Comparison of ENCODE assay signal across 20 cellular contexts in genomic region chr12:6096527-6096926, GRCh38. TPM values are rescaled to one million over a fixed set of nuclear protein-coding genes. Genes with fewer than 3 reads are reported as not detected.
"Had no signal": no experiment of that assay in that cellular context is flagged by ENCODE, and none has a peak within 500 bp of the region (broad histone marks: within the 10 kb centered on the region; RNA-seq: fewer than 3 reads in every experiment).

No MANE protein-coding gene starts in this region.

- H3K36me3 ChIP-seq: ascending aorta, gastroesophageal sphincter, neural progenitor cell, prostate gland, tibial nerve had no signal

- H3K4me3 Mint-ChIP-seq: activated CD4-positive, alpha-beta T cell treated with anti-CD3 and anti-CD28 coated beads, Interleukin-2, amount 10 ng/mL, durations not matched to agents 7 days and 5 days; activated CD8-positive, alpha-beta T cell treated with anti-CD3 and anti-CD28 coated beads, Interleukin-2, amount 10 ng/mL, durations not matched to agents 7 days and 5 days; activated T-cell treated with anti-CD3 and anti-CD28 coated beads, Interleukin-2, amount 50 U/mL, for 4 hours; naive thymus-derived CD4-positive, alpha-beta T cell; neural progenitor cell; stimulated activated naive CD8-positive, alpha-beta T cell treated with anti-CD3 and anti-CD28 coated beads, Interleukin-15, Interleukin-2, amounts not matched to agents 100 ng/mL and 50 ng/mL, for 24 hours had no signal

- H3K27ac Mint-ChIP-seq: activated CD4-positive, alpha-beta T cell treated with anti-CD3 and anti-CD28 coated beads, Interleukin-2, amount 10 ng/mL, durations not matched to agents 7 days and 5 days; activated CD8-positive, alpha-beta T cell treated with anti-CD3 and anti-CD28 coated beads, Interleukin-2, amount 10 ng/mL, durations not matched to agents 7 days and 5 days; naive thymus-derived CD4-positive, alpha-beta T cell; neural progenitor cell; stimulated activated naive CD8-positive, alpha-beta T cell treated with anti-CD3 and anti-CD28 coated beads, Interleukin-15, Interleukin-2, amounts not matched to agents 100 ng/mL and 50 ng/mL, for 24 hours had no signal

- H3K4me1 ChIP-seq: neural progenitor cell, prostate gland had no signal

- H3K4me1 Mint-ChIP-seq: activated CD4-positive, alpha-beta T cell treated with anti-CD3 and anti-CD28 coated beads, Interleukin-2, amount 10 ng/mL, durations not matched to agents 7 days and 5 days had no signal

- ATAC-seq: activated CD4-positive, CD25-positive, alpha-beta regulatory T cell treated with anti-CD3 and anti-CD28 coated beads, Interleukin-2, amount 50 U/mL, for 24 hours; activated CD8-positive, alpha-beta T cell treated with anti-CD3 and anti-CD28 coated beads, Interleukin-2, amount 10 ng/mL, durations not matched to agents 7 days and 5 days; activated T-cell treated with anti-CD3 and anti-CD28 coated beads, Interleukin-2, amount 50 U/mL, for 4 hours; gastroesophageal sphincter; heart left ventricle; naive thymus-derived CD4-positive, alpha-beta T cell; right cardiac atrium had no signal

- H3K9me3 Mint-ChIP-seq: activated CD4-positive, alpha-beta T cell treated with anti-CD3 and anti-CD28 coated beads, Interleukin-2, amount 10 ng/mL, durations not matched to agents 7 days and 5 days; activated T-cell treated with anti-CD3 and anti-CD28 coated beads, Interleukin-2, amount 50 U/mL, for 4 hours; naive thymus-derived CD4-positive, alpha-beta T cell; stimulated activated naive CD8-positive, alpha-beta T cell treated with anti-CD3 and anti-CD28 coated beads, Interleukin-15, Interleukin-2, amounts not matched to agents 100 ng/mL and 50 ng/mL, for 24 hours had no signal

- FAIRE-seq: endometrium had no signal

- H3K27ac ChIP-seq: ascending aorta, coronary artery, gastroesophageal sphincter, heart left ventricle, neural progenitor cell, prostate gland, skin epidermis, tibial nerve had no signal

- H3K4me3 ChIP-seq: ascending aorta, coronary artery, gastroesophageal sphincter, heart left ventricle, neural progenitor cell, prostate gland, skin epidermis, tibial nerve had no signal

- H3K27me3 ChIP-seq: ascending aorta, gastroesophageal sphincter, neural progenitor cell, tibial nerve had no signal

- H3K9me3 ChIP-seq: ascending aorta, gastroesophageal sphincter, heart left ventricle, prostate gland, tibial nerve had no signal

- DNase-seq: activated CD4-positive, alpha-beta T cell treated with anti-CD3 and anti-CD28 coated beads, Interleukin-2, amount 10 ng/mL, durations not matched to agents 7 days and 5 days; activated CD8-positive, alpha-beta memory T cell treated with anti-CD3 and anti-CD28 coated beads, Interleukin-2, amount 50 U/mL, for 4 hours; activated CD8-positive, alpha-beta T cell treated with anti-CD3 and anti-CD28 coated beads, Interleukin-2, amount 10 ng/mL, durations not matched to agents 7 days and 5 days; activated effector memory CD4-positive, alpha-beta T cell treated with Interleukin-2 at 50 U/mL for 16 hours; activated naive CD4-positive, alpha-beta T cell treated with anti-CD3 and anti-CD28 coated beads, Interleukin-2, amount 50 U/mL, for 16 hours; activated T-cell treated with anti-CD3 and anti-CD28 coated beads, Interleukin-2, amount 50 U/mL, for 4 hours; heart left ventricle; mesenchymal stem cell; naive thymus-derived CD4-positive, alpha-beta T cell; right cardiac atrium had no signal

- H3K36me3 Mint-ChIP-seq: neural progenitor cell had no signal

RNA-seq across cellular contexts. Expression of gene VWF, which starts 27.9 kb away (rescaled TPM):
- total RNA-seq: activated CD4-positive, alpha-beta T cell treated with anti-CD3 and anti-CD28 coated beads, Interleukin-2, amount 10 ng/mL, durations not matched to agents 7 days and 5 days; activated CD8-positive, alpha-beta T cell treated with anti-CD3 and anti-CD28 coated beads, Interleukin-2, amount 10 ng/mL, durations not matched to agents 7 days and 5 days had no signal
- polyA plus RNA-seq: naive thymus-derived CD4-positive, alpha-beta T cell had no signal
